9 cellular contexts compared by ENCODE assay signal in the genomic region with DNA sequence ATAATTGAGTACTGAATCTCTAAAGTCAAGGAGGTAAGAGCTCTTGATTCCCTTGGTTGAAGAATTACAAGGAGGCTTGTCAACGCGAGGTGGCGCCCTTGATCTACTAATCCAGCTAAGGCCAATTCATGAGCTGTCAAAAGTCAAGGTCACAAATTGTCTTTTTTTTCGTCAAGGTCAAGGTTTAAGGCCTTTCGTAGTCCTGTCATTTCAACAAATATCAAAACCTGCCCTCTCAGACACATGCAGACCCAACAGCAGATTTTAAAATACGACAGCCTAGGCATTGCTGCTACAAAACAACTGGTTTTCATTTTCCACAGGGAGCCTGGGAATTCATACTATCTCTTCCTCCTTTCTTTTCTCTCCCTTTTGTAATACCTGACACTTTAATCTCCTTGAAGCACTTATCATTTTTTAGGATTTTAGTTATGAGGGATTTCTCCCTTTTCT. TPM values are rescaled to one million over a fixed set of nuclear protein-coding genes. Genes with fewer than 3 reads are reported as not detected.
DNase-seq lines count a peak whose midpoint lies in the region; ATAC-seq and TF ChIP-seq lines count a peak whose summit lies in the region.
"Had no signal": no experiment of that assay in that cellular context is flagged by ENCODE, and none has a peak within 500 bp of the region (broad histone marks: within the 10 kb centered on the region; RNA-seq: fewer than 3 reads in every experiment).

No MANE protein-coding gene starts in this region.

- intact Hi-C loops in Right ventricle myocardium inferior (cut with DNase I) = loop anchor here (2.0 to 5.0 kb wide), 5 partner anchors 381 to 1656 kb away; no protein-coding TSS in a partner anchor

- no peaks in the 10 kb centered on the region for H3K79me2 ChIP-seq in MM.1S (ENCODE audit: low read length)

- H4K20me1 ChIP-seq in MM.1S (ENCODE audit: insufficient read depth, low read length) = 0 out of 2 replicates have a peak, but pooled peaks cover 3% of the 10 kb centered on the region

- H3K9ac ChIP-seq in MM.1S (ENCODE audit: low read length) = no peak overlapping the region

- no peak overlapping the region for H3K27ac Mint-ChIP-seq in activated naive CD4-positive, alpha-beta T cell treated with anti-CD3 and anti-CD28 coated beads, Interleukin-2, amount 50 U/mL, for 72 hours
- H3K27ac Mint-ChIP-seq: activated B cell treated with CpG ODN at 0.5 μM for 24 hours had no signal

- peaks cover 0 to 14% of the 10 kb centered on the region in 2 donors for H3K36me3 Mint-ChIP-seq in activated naive CD4-positive, alpha-beta T cell treated with anti-CD3 and anti-CD28 coated beads, Interleukin-2, amount 50 U/mL, for 72 hours

- H3K36me3 ChIP-seq in MM.1S (replicated peaks; ENCODE audit: insufficient read depth, low read length) = no peaks in the 10 kb centered on the region

- H3K4me3 ChIP-seq in MM.1S (ENCODE audit: low read length) = no peak overlapping the region

- peaks cover 86% of the 10 kb centered on the region for H3K27me3 ChIP-seq in MM.1S (replicated peaks; ENCODE audit: insufficient read depth, low read length)

- H3K4me2 ChIP-seq in MM.1S (ENCODE audit: low read depth, low read length) = no peak overlapping the region

- DNase-seq in DMS53 (lab: John Stamatoyannopoulos, UW) (peak; percentile 89), MM.1S (peak; percentile 75), Right ventricle myocardium inferior (ENCODE audit: missing footprints) (peak; percentile 88), putamen (ENCODE audit: low spot score) (peak; percentile 70)
- peak; percentile 53 to 84 for DNase-seq in activated naive CD4-positive, alpha-beta T cell treated with anti-CD3 and anti-CD28 coated beads, Interleukin-2, amount 50 U/mL, for 72 hours (ENCODE audit: low spot score in 2 of 2)
- DNase-seq: activated B cell treated with CpG ODN at 0.5 μM for 24 hours had no signal

- no peaks in the 10 kb centered on the region for H3K9me3 Mint-ChIP-seq in activated naive CD4-positive, alpha-beta T cell treated with anti-CD3 and anti-CD28 coated beads, Interleukin-2, amount 50 U/mL, for 72 hours
- H3K9me3 Mint-ChIP-seq: activated B cell treated with CpG ODN at 0.5 μM for 24 hours had no signal

- H3K4me1 ChIP-seq in MM.1S (ENCODE audit: low read length) = no peaks in the 10 kb centered on the region

- no peaks in the 10 kb centered on the region for H3K9me3 ChIP-seq in MM.1S (replicated peaks; ENCODE audit: insufficient read depth, low read length)

- no peaks in the 10 kb centered on the region for H3F3A ChIP-seq in MM.1S (ENCODE audit: insufficient read depth, low read length)

- H3K27ac ChIP-seq in MM.1S (ENCODE audit: low read length) = no peak overlapping the region

- peak; percentile 74 for TF ChIP-seq CTCF in MM.1S (IDR thresholded peaks at IDR 0.05; ENCODE audit: low read length)

- H2AFZ ChIP-seq in MM.1S (ENCODE audit: low read length) = no peak overlapping the region

- no peaks in the 10 kb centered on the region for H3K9me2 ChIP-seq in MM.1S (replicated peaks; ENCODE audit: insufficient read depth, low read length)

- ATAC-seq in SK-N-SH treated with all-trans-retinoic acid at 6 μM for 48 hours (peak; percentile 57), Right ventricle myocardium inferior (peak; percentile 50), HG02870 (IDR thresholded peaks at IDR 0.05; ENCODE audit: unreplicated experiment) (no peak), HG03045 (IDR thresholded peaks at IDR 0.05; ENCODE audit: unreplicated experiment) (no peak)
- peak in 1 of 2 donors; percentile 49 for ATAC-seq in activated naive CD4-positive, alpha-beta T cell treated with anti-CD3 and anti-CD28 coated beads, Interleukin-2, amount 50 U/mL, for 72 hours

TF ChIP-seq in SK-N-SH treated with all-trans-retinoic acid at 6 μM for 48 hours, 23 proteins besides CTCF, POLR2A, EP300 and RAD21:
- TF ChIP-seq ZFP3 (CRISPR knock-in tag; IDR thresholded peaks at IDR 0.05) = no peak
- no peak for TF ChIP-seq TCF4 (CRISPR knock-in tag; IDR thresholded peaks at IDR 0.05; ENCODE audit: borderline replicate concordance)

RNA-seq across cellular contexts. Expression of gene HOXA13, which starts 3.6 kb away (rescaled TPM):
- not detected for total RNA-seq in activated naive CD4-positive, alpha-beta T cell treated with anti-CD3 and anti-CD28 coated beads, Interleukin-2, amount 50 U/mL, for 72 hours
- not detected for total RNA-seq in Right ventricle myocardium inferior
- total RNA-seq: activated B cell treated with CpG ODN at 0.5 μM for 24 hours had no signal

RNA-seq across cellular contexts. Expression of gene HOXA11, which starts 11.3 kb away (rescaled TPM):
- not detected for total RNA-seq in activated naive CD4-positive, alpha-beta T cell treated with anti-CD3 and anti-CD28 coated beads, Interleukin-2, amount 50 U/mL, for 72 hours
- not detected for total RNA-seq in Right ventricle myocardium inferior
- total RNA-seq: activated B cell treated with CpG ODN at 0.5 μM for 24 hours had no signal

RNA-seq across cellular contexts. Expression of gene HOXA10, which starts 22.2 kb away (rescaled TPM):
- not detected for total RNA-seq in activated naive CD4-positive, alpha-beta T cell treated with anti-CD3 and anti-CD28 coated beads, Interleukin-2, amount 50 U/mL, for 72 hours
- not detected for total RNA-seq in Right ventricle myocardium inferior

RNA-seq across cellular contexts. Expression of gene HOXA9, which starts 31.0 kb away (rescaled TPM):
- total RNA-seq in activated naive CD4-positive, alpha-beta T cell treated with anti-CD3 and anti-CD28 coated beads, Interleukin-2, amount 50 U/mL, for 72 hours = not detected
- not detected for total RNA-seq in Right ventricle myocardium inferior
- total RNA-seq: activated B cell treated with CpG ODN at 0.5 μM for 24 hours had no signal

RNA-seq across cellular contexts. Expression of gene HOXA7, which starts 39.8 kb away (rescaled TPM):
- total RNA-seq in activated naive CD4-positive, alpha-beta T cell treated with anti-CD3 and anti-CD28 coated beads, Interleukin-2, amount 50 U/mL, for 72 hours = not detected
- total RNA-seq in Right ventricle myocardium inferior = not detected
- total RNA-seq: activated B cell treated with CpG ODN at 0.5 μM for 24 hours had no signal

Comparison
In these comparisons a context has a peak if more than half of its experiments do, and no peak if none do; other contexts are left out.
1. ATAC-seq: peak in SK-N-SH treated with all-trans-retinoic acid at 6 μM for 48 hours (single experiment) and Right ventricle myocardium inferior (single experiment); none in HG02870 (single experiment) and HG03045 (single experiment).
2. Peak in every context shown above with its lines, with median percentiles within 50 percentile points of each other: DNase-seq.